In the genomic region with DNA sequence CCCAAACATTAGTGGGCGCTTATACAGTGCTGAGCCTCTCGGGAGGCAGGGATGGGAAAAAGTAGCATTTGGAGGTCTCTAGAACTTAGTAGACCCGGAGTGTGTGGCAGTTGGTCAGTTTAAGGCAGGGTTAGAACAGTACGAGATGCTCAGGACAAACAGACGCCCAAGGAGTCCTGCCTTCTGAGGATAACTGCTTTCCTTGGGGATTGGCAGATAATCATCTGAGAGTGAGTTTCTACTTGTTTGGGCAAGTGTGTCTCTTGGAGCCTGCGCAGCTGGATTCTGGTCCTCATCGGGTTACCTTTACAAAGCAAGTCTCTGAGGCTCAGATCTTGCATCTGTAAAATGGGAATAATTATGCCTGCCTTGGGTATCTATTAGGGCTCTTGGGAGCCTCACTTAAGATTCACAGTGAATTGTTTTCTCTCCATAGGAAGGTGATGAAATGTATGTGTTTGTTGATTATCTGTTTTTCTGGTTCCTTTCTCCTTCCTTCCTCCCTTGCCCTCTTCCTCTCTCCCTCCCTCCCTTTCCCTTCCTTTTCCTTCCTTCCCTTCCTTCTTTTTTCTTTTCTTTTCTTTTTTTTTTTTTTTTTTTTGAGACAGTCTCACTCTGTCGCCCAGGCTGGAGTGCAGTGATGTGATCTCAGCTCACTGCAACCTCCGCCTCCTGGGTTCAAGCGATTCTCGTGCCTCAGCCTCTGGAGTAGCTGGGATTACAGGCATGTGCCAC, we compare ENCODE assay signal across 8 cellular contexts. TPM values are rescaled to one million over a fixed set of nuclear protein-coding genes. Genes with fewer than 3 reads are reported as not detected.
DNase-seq lines count a peak whose midpoint lies in the region; ATAC-seq and TF ChIP-seq lines count a peak whose summit lies in the region.

No MANE protein-coding gene starts in this region.

- peaks cover 64% of the 10 kb centered on the region for H4K20me1 ChIP-seq in smooth muscle cell (ENCODE audit: low read depth)

- H3K36me3 ChIP-seq in HEK293 (ENCODE audit: control insufficient read depth in 2 of 2, insufficient read depth in 1 of 2, low read length in 2 of 2) (peaks cover 0 to 27% of the 10 kb centered on the region in 2 experiments; a peak in 1 of 3 replicates), smooth muscle cell (ENCODE audit: low read depth) (no peaks in the 10 kb centered on the region)

- no peaks in the 10 kb centered on the region for H3K36me3 Mint-ChIP-seq in T-helper 17 cell (ENCODE audit: low read depth)

- peak overlapping the region; percentile 89 for H3K9ac ChIP-seq in smooth muscle cell (ENCODE audit: low read depth)

- H3K4me3 ChIP-seq in HEK293 (ENCODE audit: low read depth, low read length), result peak overlapping the region; percentile 68
- peak overlapping the region; percentile 65 to 78 for H3K4me3 ChIP-seq in foreskin fibroblast (ENCODE audit: low read depth in 1 of 2, low read length in 2 of 2)
- H3K4me3 ChIP-seq in smooth muscle cell, result peak overlapping the region; percentile 64

- no peak for ATAC-seq in T-helper 17 cell
- ATAC-seq in GM18868 (IDR thresholded peaks at IDR 0.05; ENCODE audit: unreplicated experiment), result no peak

- H3K4me2 ChIP-seq in smooth muscle cell, result peak overlapping the region; percentile 90

- H3K27me3 ChIP-seq in smooth muscle cell (ENCODE audit: low read depth), result no peaks in the 10 kb centered on the region

- peaks cover 65% of the 10 kb centered on the region for H3K79me2 ChIP-seq in smooth muscle cell (ENCODE audit: low read depth)

- H3K9me3 ChIP-seq in HEK293 (ENCODE audit: control insufficient read depth, insufficient read depth, low read depth, low read length) (no peaks in the 10 kb centered on the region), T-helper 17 cell (ENCODE audit: control insufficient read depth, low read length, poor library complexity, severe bottlenecking) (no peaks in the 10 kb centered on the region), smooth muscle cell (replicated peaks; ENCODE audit: low read depth) (no peaks in the 10 kb centered on the region)

- TF ChIP-seq CTCF in HEK293 (tag by site-specific recombination; IDR thresholded peaks at IDR 0.05), result no peak
- no peak for TF ChIP-seq CTCF in foreskin fibroblast (IDR thresholded peaks at IDR 0.05; ENCODE audit: low read depth, low read length)
- no peak for TF ChIP-seq CTCF in smooth muscle cell (IDR thresholded peaks at IDR 0.05; ENCODE audit: borderline replicate concordance, insufficient read depth, poor library complexity, severe bottlenecking)

- POLR2A ChIA-PET in HEK293 (lab: Yijun Ruan, JAX), result interaction anchor here (0.6 to 4.9 kb wide), 9 partner anchors 10 to 289 kb away, joined by 3 to 39 read pairs (median 4); no protein-coding TSS in a partner anchor

- H3F3A ChIP-seq in smooth muscle cell (ENCODE audit: low read depth), result peaks cover 29% of the 10 kb centered on the region

- H3K27ac ChIP-seq in HEK293 (ENCODE audit: extremely low read depth, low read depth, low read length) (peak overlapping the region; percentile 99), smooth muscle cell (ENCODE audit: low read depth) (peak overlapping the region; percentile 80)

- no peaks in the 10 kb centered on the region for H3K27me3 Mint-ChIP-seq in T-helper 17 cell

- no peak for DNase-seq in T-helper 17 cell
- DNase-seq in foreskin fibroblast, result no peak
- no peak for DNase-seq in smooth muscle cell (lab: John Stamatoyannopoulos, UW; ENCODE audit: unreplicated experiment)
- no peak for DNase-seq in hepatic stellate cell (ENCODE audit: low spot score)
- no peak for DNase-seq in NCI-H1694 treated with DMSO at 0.1 percent for 48 hours (lab: John Stamatoyannopoulos, UW)
- no peak for DNase-seq in occipital lobe (lab: John Stamatoyannopoulos, UW)

- no peak overlapping the region for H2AFZ ChIP-seq in smooth muscle cell (ENCODE audit: low read depth)

- CTCF ChIA-PET in HEK293 (lab: Yijun Ruan, JAX), result interaction anchor here (0.6 to 2.0 kb wide), 4 partner anchors 10 to 62 kb away, joined by 3 to 9 read pairs (median 6); no protein-coding TSS in a partner anchor

- H3K27ac Mint-ChIP-seq in T-helper 17 cell, result peak overlapping the region; percentile 95

- H3K4me3 Mint-ChIP-seq in T-helper 17 cell, result peak overlapping the region; percentile 93

- 25% methylated on average over 11 of the region's 11 CpGs for WGBS in smooth muscle cell (ENCODE audit: low lambda C conversion rate)

- H3K4me1 Mint-ChIP-seq in T-helper 17 cell, result peaks cover 50% of the 10 kb centered on the region

- H3K4me1 ChIP-seq in HEK293 (ENCODE audit: control insufficient read depth, insufficient read depth, low read length) (peaks cover 17% of the 10 kb centered on the region), smooth muscle cell (ENCODE audit: low read depth) (peaks cover 45% of the 10 kb centered on the region)

TF ChIP-seq in HEK293, 187 proteins besides CTCF, POLR2A, EP300 and RAD21 (continues in another document):
- TF ChIP-seq, protein P1, sequence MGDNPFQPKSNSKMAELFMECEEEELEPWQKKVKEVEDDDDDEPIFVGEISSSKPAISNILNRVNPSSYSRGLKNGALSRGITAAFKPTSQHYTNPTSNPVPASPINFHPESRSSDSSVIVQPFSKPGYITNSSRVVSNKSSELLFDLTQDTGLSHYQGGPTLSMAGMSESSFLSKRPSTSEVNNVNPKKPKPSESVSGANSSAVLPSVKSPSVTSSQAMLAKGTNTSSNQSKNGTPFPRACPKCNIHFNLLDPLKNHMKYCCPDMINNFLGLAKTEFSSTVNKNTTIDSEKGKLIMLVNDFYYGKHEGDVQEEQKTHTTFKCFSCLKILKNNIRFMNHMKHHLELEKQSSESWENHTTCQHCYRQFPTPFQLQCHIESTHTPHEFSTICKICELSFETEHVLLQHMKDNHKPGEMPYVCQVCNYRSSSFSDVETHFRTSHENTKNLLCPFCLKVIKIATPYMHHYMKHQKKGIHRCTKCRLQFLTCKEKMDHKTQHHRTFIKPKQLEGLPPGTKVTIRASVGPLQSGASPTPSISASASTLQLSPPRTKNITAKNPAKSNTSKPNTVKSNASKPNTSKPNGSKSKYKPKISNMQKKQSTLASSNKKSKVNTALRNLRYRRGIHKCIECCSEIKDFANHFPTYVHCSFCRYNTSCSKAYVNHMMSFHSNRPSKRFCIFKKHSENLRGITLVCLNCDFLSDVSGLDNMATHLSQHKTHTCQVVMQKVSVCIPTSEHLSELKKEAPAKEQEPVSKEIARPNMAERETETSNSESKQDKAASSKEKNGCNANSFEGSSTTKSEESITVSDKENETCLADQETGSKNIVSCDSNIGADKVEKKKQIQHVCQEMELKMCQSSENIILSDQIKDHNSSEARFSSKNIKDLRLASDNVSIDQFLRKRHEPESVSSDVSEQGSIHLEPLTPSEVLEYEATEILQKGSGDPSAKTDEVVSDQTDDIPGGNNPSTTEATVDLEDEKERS (tag by site-specific recombination; IDR thresholded peaks at IDR 0.05), result no peak
- TF ChIP-seq ZNF19 (tag by site-specific recombination; IDR thresholded peaks at IDR 0.05; ENCODE audit: low read depth) (no peak), ZSCAN16 (tag by site-specific recombination; IDR thresholded peaks at IDR 0.05) (0 out of 2 replicates have a peak, but pooled peaks have one; percentile 61), EGR2 (tag by site-specific recombination; IDR thresholded peaks at IDR 0.05; ENCODE audit: low read depth) (no peak), ZNF366 (tag by site-specific recombination; conservative IDR thresholded peaks at IDR 0.05) (peak; percentile 90), ZNF623 (tag by site-specific recombination; IDR thresholded peaks at IDR 0.05) (0 out of 2 replicates have a peak, but pooled peaks have one; percentile 26), ZBTB17 (tag by site-specific recombination; IDR thresholded peaks at IDR 0.05) (peak; percentile 84), ZNF48 (tag by site-specific recombination; IDR thresholded peaks at IDR 0.05) (no peak)
- TF ChIP-seq, protein P2, sequence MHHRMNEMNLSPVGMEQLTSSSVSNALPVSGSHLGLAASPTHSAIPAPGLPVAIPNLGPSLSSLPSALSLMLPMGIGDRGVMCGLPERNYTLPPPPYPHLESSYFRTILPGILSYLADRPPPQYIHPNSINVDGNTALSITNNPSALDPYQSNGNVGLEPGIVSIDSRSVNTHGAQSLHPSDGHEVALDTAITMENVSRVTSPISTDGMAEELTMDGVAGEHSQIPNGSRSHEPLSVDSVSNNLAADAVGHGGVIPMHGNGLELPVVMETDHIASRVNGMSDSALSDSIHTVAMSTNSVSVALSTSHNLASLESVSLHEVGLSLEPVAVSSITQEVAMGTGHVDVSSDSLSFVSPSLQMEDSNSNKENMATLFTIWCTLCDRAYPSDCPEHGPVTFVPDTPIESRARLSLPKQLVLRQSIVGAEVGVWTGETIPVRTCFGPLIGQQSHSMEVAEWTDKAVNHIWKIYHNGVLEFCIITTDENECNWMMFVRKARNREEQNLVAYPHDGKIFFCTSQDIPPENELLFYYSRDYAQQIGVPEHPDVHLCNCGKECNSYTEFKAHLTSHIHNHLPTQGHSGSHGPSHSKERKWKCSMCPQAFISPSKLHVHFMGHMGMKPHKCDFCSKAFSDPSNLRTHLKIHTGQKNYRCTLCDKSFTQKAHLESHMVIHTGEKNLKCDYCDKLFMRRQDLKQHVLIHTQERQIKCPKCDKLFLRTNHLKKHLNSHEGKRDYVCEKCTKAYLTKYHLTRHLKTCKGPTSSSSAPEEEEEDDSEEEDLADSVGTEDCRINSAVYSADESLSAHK (tag by site-specific recombination; IDR thresholded peaks at IDR 0.05), result peak; percentile 74
- TF ChIP-seq, protein P3, sequence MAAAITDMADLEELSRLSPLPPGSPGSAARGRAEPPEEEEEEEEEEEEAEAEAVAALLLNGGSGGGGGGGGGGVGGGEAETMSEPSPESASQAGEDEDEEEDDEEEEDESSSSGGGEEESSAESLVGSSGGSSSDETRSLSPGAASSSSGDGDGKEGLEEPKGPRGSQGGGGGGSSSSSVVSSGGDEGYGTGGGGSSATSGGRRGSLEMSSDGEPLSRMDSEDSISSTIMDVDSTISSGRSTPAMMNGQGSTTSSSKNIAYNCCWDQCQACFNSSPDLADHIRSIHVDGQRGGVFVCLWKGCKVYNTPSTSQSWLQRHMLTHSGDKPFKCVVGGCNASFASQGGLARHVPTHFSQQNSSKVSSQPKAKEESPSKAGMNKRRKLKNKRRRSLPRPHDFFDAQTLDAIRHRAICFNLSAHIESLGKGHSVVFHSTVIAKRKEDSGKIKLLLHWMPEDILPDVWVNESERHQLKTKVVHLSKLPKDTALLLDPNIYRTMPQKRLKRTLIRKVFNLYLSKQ (tag by site-specific recombination; IDR thresholded peaks at IDR 0.05; ENCODE audit: borderline replicate concordance), result no peak

RNA-seq across cellular contexts. Expression of gene PRRC2B, which starts 2.0 kb away (rescaled TPM):
- 100 to 1,000 TPM; 193 to 241 TPM for total RNA-seq in T-helper 17 cell
- 73.5 and 97.2 TPM in 2 replicates for total RNA-seq in smooth muscle cell
- polyA plus RNA-seq in smooth muscle cell, result 38.6 and 53.7 TPM in 2 replicates
- 118 TPM for total RNA-seq in occipital lobe
